ENCODE assay signal across 30 cellular contexts in the genomic region with DNA sequence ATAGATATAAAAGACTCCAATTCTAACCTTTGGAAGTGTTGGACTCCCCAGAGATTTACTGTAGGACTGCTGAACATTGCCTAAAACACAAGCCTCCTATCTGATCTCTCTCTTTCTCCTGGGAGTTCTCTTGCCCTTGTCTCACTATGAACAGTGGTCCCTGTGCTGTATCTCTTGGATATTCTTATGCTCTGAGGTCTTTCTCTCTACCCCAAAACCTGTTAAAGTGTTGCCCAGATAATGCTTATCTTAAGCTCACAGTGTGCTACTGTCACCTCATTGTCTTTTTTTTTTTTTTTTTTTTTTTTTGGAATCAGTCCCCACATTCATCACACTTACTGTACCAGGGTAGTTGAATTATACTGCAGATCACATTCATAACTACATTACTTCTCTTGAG.
"Had no signal": no experiment of that assay in that cellular context is flagged by ENCODE, and none has a peak within 500 bp of the region (broad histone marks: within the 10 kb centered on the region; RNA-seq: fewer than 3 reads in every experiment).

No MANE protein-coding gene starts in this region.

- H3K9ac ChIP-seq: parathyroid adenoma had no signal

- ATAC-seq: effector memory CD8-positive, alpha-beta T cell; esophagus mucosa; gastrocnemius medialis; left lobe of liver; mucosa of descending colon; natural killer cell treated with Interleukin-12 subunit alpha and Interleukin-12 subunit beta and Interleukin-15 and Interleukin-18, amount 100 ng/mL, for 72 hours; right lobe of liver; stimulated activated memory B cell treated with anti-CD40 and anti-IgM and Interleukin-4, amounts not matched to agents 10 μg/mL and 1 μg/mL and 100 μg/mL, for 72 hours; stimulated activated naive CD8-positive, alpha-beta T cell treated with anti-CD3 and anti-CD28 coated beads, Interleukin-15, Interleukin-2, amounts not matched to agents 100 U/mL and 50 U/mL, for 24 hours had no signal

- H3K27me3 Mint-ChIP-seq: effector memory CD8-positive, alpha-beta T cell; memory B cell; naive B cell; natural killer cell treated with Interleukin-12 subunit alpha and Interleukin-12 subunit beta and Interleukin-15 and Interleukin-18, amount 100 ng/mL, for 72 hours; progenitor cell of endocrine pancreas; stimulated activated memory B cell treated with anti-CD40 and anti-IgM and Interleukin-4, amounts not matched to agents 10 μg/mL and 1 μg/mL and 100 μg/mL, for 72 hours had no signal

- H3K4me1 Mint-ChIP-seq: memory B cell; mesothelial cell of epicardium; naive B cell; neural crest cell; stimulated activated memory B cell treated with anti-CD40 and anti-IgM and Interleukin-4, amounts not matched to agents 10 μg/mL and 1 μg/mL and 100 μg/mL, for 72 hours had no signal

- H3K4me2 ChIP-seq: hepatocyte, smooth muscle cell had no signal

- H3K4me3 ChIP-seq: coronary artery, gastrocnemius medialis, hepatocyte, lung, mucosa of descending colon, right lobe of liver, smooth muscle cell, thoracic aorta, tibial nerve, upper lobe of left lung had no signal

- H3K27ac Mint-ChIP-seq: effector memory CD8-positive, alpha-beta T cell; memory B cell; mesothelial cell of epicardium; progenitor cell of endocrine pancreas; stimulated activated memory B cell treated with anti-CD40 and anti-IgM and Interleukin-4, amounts not matched to agents 10 μg/mL and 1 μg/mL and 100 μg/mL, for 72 hours had no signal

- H3K4me1 ChIP-seq: parathyroid adenoma, right lobe of liver, tibial nerve, upper lobe of left lung had no signal

- H3K27ac ChIP-seq: coronary artery, gastrocnemius medialis, hepatocyte, neutrophil, parathyroid adenoma, right lobe of liver, thoracic aorta, tibial nerve, upper lobe of left lung had no signal

- H3K79me2 ChIP-seq: hepatocyte, parathyroid adenoma had no signal

- H3K27me3 ChIP-seq: gastrocnemius medialis, hepatocyte, neutrophil, right lobe of liver, tibial nerve, upper lobe of left lung had no signal

- DNase-seq: effector memory CD8-positive, alpha-beta T cell; foreskin fibroblast; gastrocnemius medialis; head of caudate nucleus; kidney; mucosa of descending colon; naive B cell; right lobe of liver; stimulated activated CD4-positive, alpha-beta T cell treated with anti-CD3 and anti-CD28 coated beads, Interleukin-12 subunit alpha, Interleukin-12 subunit beta, amount 100 ng/mL, for 4 hours; stimulated activated CD4-positive, alpha-beta T cell treated with anti-CD3 and anti-CD28 coated beads, Interleukin-1b, Interleukin-23, amount 100 ng/mL, for 48 hours; stimulated activated CD4-positive, alpha-beta T cell treated with anti-CD3 and anti-CD28 coated beads, Interleukin-4, amount 100 ng/mL, for 24 hours; stimulated activated naive CD8-positive, alpha-beta T cell treated with anti-CD3 and anti-CD28 coated beads, Interleukin-15, Interleukin-2, amounts not matched to agents 100 U/mL and 50 U/mL, for 24 hours; substantia nigra; upper lobe of left lung had no signal

- H3K36me3 ChIP-seq: gastrocnemius medialis, neutrophil, right lobe of liver, thoracic aorta, tibial nerve, upper lobe of left lung had no signal

- H3K4me3 Mint-ChIP-seq: effector memory CD8-positive, alpha-beta T cell; memory B cell; mesothelial cell of epicardium; naive B cell; natural killer cell treated with Interleukin-12 subunit alpha and Interleukin-12 subunit beta and Interleukin-15 and Interleukin-18, amount 100 ng/mL, for 72 hours; neural crest cell; stimulated activated memory B cell treated with anti-CD40 and anti-IgM and Interleukin-4, amounts not matched to agents 10 μg/mL and 1 μg/mL and 100 μg/mL, for 72 hours had no signal
